12 cellular contexts compared by ENCODE assay signal in genomic region chr3:63979093-63979492, GRCh38. TPM values are rescaled to one million over a fixed set of nuclear protein-coding genes. Genes with fewer than 3 reads are reported as not detected.
A peak's percentile ranks its signal among the peaks of the same experiment; 100 is the strongest.
DNase-seq lines count a peak whose midpoint lies in the region; ATAC-seq, FAIRE-seq and TF ChIP-seq lines count a peak whose summit lies in the region.
"Had no signal": no experiment of that assay in that cellular context is flagged by ENCODE, and none has a peak within 500 bp of the region (broad histone marks: within the 10 kb centered on the region; RNA-seq: fewer than 3 reads in every experiment).

No MANE protein-coding gene starts in this region.

- no peak for DNase-seq in activated CD4-positive, CD25-positive, alpha-beta regulatory T cell treated with anti-CD3 and anti-CD28 coated beads, Interleukin-2, amount 50 U/mL, for 72 hours
- DNase-seq in WTC11 (ENCODE audit: low spot score), result no peak
- DNase-seq in fibroblast of lung (ENCODE audit: low read depth in 2 of 2), result peak; percentile 58 to 74
- DNase-seq in renal cortical epithelial cell (ENCODE audit: low read depth), result peak; percentile 69
- no peak for DNase-seq in GM20000 (ENCODE audit: low spot score)
- DNase-seq in COLO829 (ENCODE audit: low spot score), result no peak
- no peak for DNase-seq in GM12892 (ENCODE audit: insufficient read length)
- DNase-seq: 8988T, MM.1S, substantia nigra had no signal

- no peak overlapping the region for H3K4me3 Mint-ChIP-seq in WTC11

- no peak for FAIRE-seq in GM12892 (lab: Jason Lieb, UNC)

- H3K9me3 Mint-ChIP-seq in WTC11, result no peaks in the 10 kb centered on the region

- H3K4me1 ChIP-seq in fibroblast of lung (ENCODE audit: control insufficient read depth, extremely low read depth, insufficient read depth, low read length), result peaks cover 16% of the 10 kb centered on the region

- no peaks in the 10 kb centered on the region for H4K20me1 ChIP-seq in fibroblast of lung (ENCODE audit: control insufficient read depth, extremely low read depth, insufficient read depth, low read length)

- H3K27ac ChIP-seq in fibroblast of lung (ENCODE audit: insufficient read depth, low read length), result no peak overlapping the region

- H3K9me3 ChIP-seq in fibroblast of lung (ENCODE audit: control insufficient read depth, insufficient read depth, low read depth, low read length), result no peaks in the 10 kb centered on the region

- peaks cover 17% of the 10 kb centered on the region for H3K36me3 ChIP-seq in fibroblast of lung (ENCODE audit: control insufficient read depth, insufficient read depth, low read length)

- no peak overlapping the region for H3K4me3 ChIP-seq in fibroblast of lung (replicated peaks in 1 of 4; ENCODE audit: control extremely low read depth in 1 of 4, insufficient read depth in 1 of 4, low read depth in 3 of 4, low read length in 4 of 4)

- H3K27me3 Mint-ChIP-seq in WTC11 (ENCODE audit: low read depth), result no peaks in the 10 kb centered on the region

- CTCF ChIA-PET in WTC11 (lab: Charles Lee), result interaction anchor here (0.6 to 1.4 kb wide), 4 partner anchors 10 to 84 kb away, joined by 3 to 6 read pairs (median 3); no protein-coding TSS in a partner anchor

- peaks cover 9% of the 10 kb centered on the region; the same call in 1 of the 2 replicates for H3K36me3 Mint-ChIP-seq in WTC11

- peak; percentile 18 to 22 for ATAC-seq in activated CD4-positive, CD25-positive, alpha-beta regulatory T cell treated with anti-CD3 and anti-CD28 coated beads, Interleukin-2, amount 50 U/mL, for 24 hours
- no peak for ATAC-seq in WTC11
- ATAC-seq: Panc1 had no signal

- no peak overlapping the region for H3K9ac ChIP-seq in fibroblast of lung (ENCODE audit: insufficient read depth, low read length)

- no peaks in the 10 kb centered on the region for H3K4me1 Mint-ChIP-seq in WTC11

- H3K79me2 ChIP-seq in fibroblast of lung (ENCODE audit: control insufficient read depth, insufficient read depth, low read length), result peaks cover 28% of the 10 kb centered on the region

- H2AFZ ChIP-seq in fibroblast of lung (ENCODE audit: low read length), result no peak overlapping the region

- H3K4me2 ChIP-seq in fibroblast of lung (ENCODE audit: extremely low read depth, insufficient read depth, low read length), result peak overlapping the region; percentile 3

- POLR2A ChIA-PET in WTC11 (lab: Charles Lee), result interaction anchor here (0.6 kb wide), 2 partner anchors 24 to 162 kb away, joined by 3 read pairs; no protein-coding TSS in a partner anchor

- TF ChIP-seq CTCF in WTC11 (IDR thresholded peaks at IDR 0.05), result no peak
- no peak for TF ChIP-seq CTCF in fibroblast of lung (conservative IDR thresholded peaks at IDR 0.05 in 1 of 2, IDR thresholded peaks at IDR 0.05 in 1 of 2; ENCODE audit: low read depth in 1 of 2, low read length in 2 of 2)
- no peak for TF ChIP-seq CTCF in GM20000 (IDR thresholded peaks at IDR 0.05; ENCODE audit: extremely low read depth, missing control alignments)

- H3K27me3 ChIP-seq in fibroblast of lung (ENCODE audit: control insufficient read depth, insufficient read depth, low read length), result no peaks in the 10 kb centered on the region

- peak overlapping the region; percentile 4; the same call in 1 of the 2 replicates for H3K27ac Mint-ChIP-seq in WTC11

- TF ChIP-seq POLR2A in GM12892 (IDR thresholded peaks at IDR 0.05; ENCODE audit: low read depth, low read length), result no peak

TF ChIP-seq in WTC11, 78 proteins besides CTCF, POLR2A, EP300 and RAD21 (continues in another document):
- TF ChIP-seq SP1 (CRISPR knock-in tag; conservative IDR thresholded peaks at IDR 0.05) (no peak), ZNF219 (CRISPR knock-in tag; IDR thresholded peaks at IDR 0.05; ENCODE audit: borderline replicate concordance) (no peak), ATF1 (CRISPR knock-in tag; IDR thresholded peaks at IDR 0.05) (no peak), ZNF512 (CRISPR knock-in tag; IDR thresholded peaks at IDR 0.05; ENCODE audit: borderline replicate concordance) (no peak), TP53 (CRISPR knock-in tag; IDR thresholded peaks at IDR 0.05) (no peak), ZNF416 (CRISPR knock-in tag; IDR thresholded peaks at IDR 0.05) (no peak), ATF3 (CRISPR knock-in tag; conservative IDR thresholded peaks at IDR 0.05) (no peak), SMAD3 (CRISPR knock-in tag; IDR thresholded peaks at IDR 0.05; ENCODE audit: borderline replicate concordance) (no peak), ZNF281 (CRISPR knock-in tag; IDR thresholded peaks at IDR 0.05) (no peak), ETV6 (CRISPR knock-in tag; IDR thresholded peaks at IDR 0.05) (no peak)
- TF ChIP-seq, protein P1, sequence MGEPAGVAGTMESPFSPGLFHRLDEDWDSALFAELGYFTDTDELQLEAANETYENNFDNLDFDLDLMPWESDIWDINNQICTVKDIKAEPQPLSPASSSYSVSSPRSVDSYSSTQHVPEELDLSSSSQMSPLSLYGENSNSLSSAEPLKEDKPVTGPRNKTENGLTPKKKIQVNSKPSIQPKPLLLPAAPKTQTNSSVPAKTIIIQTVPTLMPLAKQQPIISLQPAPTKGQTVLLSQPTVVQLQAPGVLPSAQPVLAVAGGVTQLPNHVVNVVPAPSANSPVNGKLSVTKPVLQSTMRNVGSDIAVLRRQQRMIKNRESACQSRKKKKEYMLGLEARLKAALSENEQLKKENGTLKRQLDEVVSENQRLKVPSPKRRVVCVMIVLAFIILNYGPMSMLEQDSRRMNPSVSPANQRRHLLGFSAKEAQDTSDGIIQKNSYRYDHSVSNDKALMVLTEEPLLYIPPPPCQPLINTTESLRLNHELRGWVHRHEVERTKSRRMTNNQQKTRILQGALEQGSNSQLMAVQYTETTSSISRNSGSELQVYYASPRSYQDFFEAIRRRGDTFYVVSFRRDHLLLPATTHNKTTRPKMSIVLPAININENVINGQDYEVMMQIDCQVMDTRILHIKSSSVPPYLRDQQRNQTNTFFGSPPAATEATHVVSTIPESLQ (CRISPR knock-in tag; IDR thresholded peaks at IDR 0.05), result no peak
- TF ChIP-seq, protein P2, sequence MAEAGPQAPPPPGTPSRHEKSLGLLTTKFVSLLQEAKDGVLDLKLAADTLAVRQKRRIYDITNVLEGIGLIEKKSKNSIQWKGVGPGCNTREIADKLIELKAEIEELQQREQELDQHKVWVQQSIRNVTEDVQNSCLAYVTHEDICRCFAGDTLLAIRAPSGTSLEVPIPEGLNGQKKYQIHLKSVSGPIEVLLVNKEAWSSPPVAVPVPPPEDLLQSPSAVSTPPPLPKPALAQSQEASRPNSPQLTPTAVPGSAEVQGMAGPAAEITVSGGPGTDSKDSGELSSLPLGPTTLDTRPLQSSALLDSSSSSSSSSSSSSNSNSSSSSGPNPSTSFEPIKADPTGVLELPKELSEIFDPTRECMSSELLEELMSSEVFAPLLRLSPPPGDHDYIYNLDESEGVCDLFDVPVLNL (CRISPR knock-in tag; IDR thresholded peaks at IDR 0.05; ENCODE audit: borderline replicate concordance, low read depth), result no peak
- TF ChIP-seq, protein P3, sequence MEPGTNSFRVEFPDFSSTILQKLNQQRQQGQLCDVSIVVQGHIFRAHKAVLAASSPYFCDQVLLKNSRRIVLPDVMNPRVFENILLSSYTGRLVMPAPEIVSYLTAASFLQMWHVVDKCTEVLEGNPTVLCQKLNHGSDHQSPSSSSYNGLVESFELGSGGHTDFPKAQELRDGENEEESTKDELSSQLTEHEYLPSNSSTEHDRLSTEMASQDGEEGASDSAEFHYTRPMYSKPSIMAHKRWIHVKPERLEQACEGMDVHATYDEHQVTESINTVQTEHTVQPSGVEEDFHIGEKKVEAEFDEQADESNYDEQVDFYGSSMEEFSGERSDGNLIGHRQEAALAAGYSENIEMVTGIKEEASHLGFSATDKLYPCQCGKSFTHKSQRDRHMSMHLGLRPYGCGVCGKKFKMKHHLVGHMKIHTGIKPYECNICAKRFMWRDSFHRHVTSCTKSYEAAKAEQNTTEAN (CRISPR knock-in tag; IDR thresholded peaks at IDR 0.05), result no peak

RNA-seq across cellular contexts. Expression of gene PSMD6, which starts 44.2 kb away (rescaled TPM):
- total RNA-seq in WTC11 (2021) (89.8 to 105 TPM (median 92.0 TPM) in 3 replicates), fibroblast of lung (71.7 and 79.1 TPM in 2 replicates), renal cortical epithelial cell (113 and 124 TPM in 2 replicates)
- polyA plus RNA-seq in fibroblast of lung, result 89.0 and 108 TPM in 2 replicates
- polyA plus RNA-seq in fibroblast of lung (2012), result 80.2 and 108 TPM in 2 replicates
- 5.8 and 7.4 TPM in 2 replicates for polyA minus RNA-seq in fibroblast of lung (ENCODE audit: low replicate concordance)
- polyA plus RNA-seq in GM12892 (2012; ENCODE audit: missing spikeins), result 97.1 TPM

Comparison
In these comparisons a context has a peak if more than half of its experiments do, and no peak if none do; other contexts are left out.
1. DNase-seq: peak in fibroblast of lung (2 of 2) and renal cortical epithelial cell (single experiment); none in activated CD4-positive, CD25-positive, alpha-beta regulatory T cell treated with anti-CD3 and anti-CD28 coated beads, Interleukin-2, amount 50 U/mL, for 72 hours (single experiment), WTC11 (single experiment), GM20000 (single experiment), COLO829 (single experiment) and GM12892 (single experiment).